ENCODE assay signal across 8 cellular contexts in the genomic region with DNA sequence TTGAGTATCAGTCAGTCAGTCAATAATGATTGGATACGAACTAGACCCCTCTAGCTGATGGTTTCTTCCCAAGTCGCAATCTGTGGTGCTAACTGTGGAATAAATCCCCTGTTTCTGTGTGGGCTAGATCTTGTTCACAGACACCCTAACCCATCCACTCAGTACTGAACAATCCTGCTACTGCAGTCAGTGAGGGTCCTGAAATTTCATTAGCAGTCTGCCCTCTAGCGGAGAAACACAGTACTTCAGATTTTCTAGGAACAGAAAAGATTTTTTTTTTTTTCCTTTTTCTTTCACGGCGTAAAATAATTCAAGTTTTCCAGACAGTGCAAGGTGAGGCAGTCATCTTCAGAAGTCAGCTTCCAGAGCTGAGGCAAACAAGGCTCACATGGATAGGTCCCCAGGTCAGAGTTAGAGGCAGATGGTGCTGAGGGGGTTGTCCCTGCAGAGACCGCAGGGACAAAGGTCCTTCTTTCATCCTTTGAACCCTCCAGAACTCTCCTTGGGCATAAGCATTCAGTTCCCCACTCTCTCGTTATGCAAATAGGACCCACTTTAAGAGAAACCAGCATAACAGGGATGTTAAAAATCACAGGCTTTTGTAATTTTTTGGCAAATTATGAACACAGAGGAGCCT.
DNase-seq lines count a peak whose midpoint lies in the region; ATAC-seq and TF ChIP-seq lines count a peak whose summit lies in the region.

No MANE protein-coding gene starts in this region.

- TF ChIP-seq POLR2A in heart left ventricle (IDR thresholded peaks at IDR 0.05) = no peak
- TF ChIP-seq POLR2A in sigmoid colon (IDR thresholded peaks at IDR 0.05) = no peak

- POLR2A ChIA-PET in activated CD4-positive, alpha-beta T cell treated with anti-CD3 and anti-CD28 coated beads, Interleukin-2, amount 10 ng/mL, durations not matched to agents 7 days and 5 days (lab: Charles Lee) = no interaction called here
- POLR2A ChIA-PET in activated B cell treated with CpG ODN at 0.5 μM for 24 hours (lab: Charles Lee) = no interaction called here

- no peaks in the 10 kb centered on the region for H3K9me3 Mint-ChIP-seq in activated CD4-positive, alpha-beta T cell treated with anti-CD3 and anti-CD28 coated beads, Interleukin-2, amount 10 ng/mL, durations not matched to agents 7 days and 5 days
- H3K9me3 Mint-ChIP-seq in activated B cell treated with CpG ODN at 0.5 μM for 24 hours = no peaks in the 10 kb centered on the region

- peaks cover 39% of the 10 kb centered on the region for H3K36me3 Mint-ChIP-seq in activated CD4-positive, alpha-beta T cell treated with anti-CD3 and anti-CD28 coated beads, Interleukin-2, amount 10 ng/mL, durations not matched to agents 7 days and 5 days (ENCODE audit: low read depth)
- peaks cover 5% of the 10 kb centered on the region for H3K36me3 Mint-ChIP-seq in activated B cell treated with CpG ODN at 0.5 μM for 24 hours (ENCODE audit: low read depth)

- ATAC-seq in activated B cell treated with CpG ODN at 0.5 μM for 24 hours (ENCODE audit: low read depth) (no peak), heart left ventricle (peak in 2 of 4 donors; percentile 55 to 56), HG02623 (IDR thresholded peaks at IDR 0.05; ENCODE audit: unreplicated experiment) (no peak)

- no peaks in the 10 kb centered on the region for H3K9me3 ChIP-seq in heart left ventricle
- H3K9me3 ChIP-seq in sigmoid colon = no peaks in the 10 kb centered on the region

- H3K4me1 Mint-ChIP-seq in activated CD4-positive, alpha-beta T cell treated with anti-CD3 and anti-CD28 coated beads, Interleukin-2, amount 10 ng/mL, durations not matched to agents 7 days and 5 days = peaks cover 25% of the 10 kb centered on the region
- H3K4me1 Mint-ChIP-seq in activated B cell treated with CpG ODN at 0.5 μM for 24 hours = peaks cover 2% of the 10 kb centered on the region

- H3K27ac Mint-ChIP-seq in activated CD4-positive, alpha-beta T cell treated with anti-CD3 and anti-CD28 coated beads, Interleukin-2, amount 10 ng/mL, durations not matched to agents 7 days and 5 days = no peak overlapping the region
- no peak overlapping the region for H3K27ac Mint-ChIP-seq in activated B cell treated with CpG ODN at 0.5 μM for 24 hours

- no peak for TF ChIP-seq EP300 in sigmoid colon (IDR thresholded peaks at IDR 0.05)

- H3K27me3 Mint-ChIP-seq in activated CD4-positive, alpha-beta T cell treated with anti-CD3 and anti-CD28 coated beads, Interleukin-2, amount 10 ng/mL, durations not matched to agents 7 days and 5 days = no peaks in the 10 kb centered on the region
- H3K27me3 Mint-ChIP-seq in activated B cell treated with CpG ODN at 0.5 μM for 24 hours = peaks cover 2% of the 10 kb centered on the region

- TF ChIP-seq CTCF in activated B cell treated with CpG ODN at 0.5 μM for 24 hours (IDR thresholded peaks at IDR 0.05) = peak; percentile 88
- TF ChIP-seq CTCF in heart left ventricle (IDR thresholded peaks at IDR 0.05) = peak; percentile 75 to 92 (median 84)
- TF ChIP-seq CTCF in sigmoid colon (IDR thresholded peaks at IDR 0.05) = peak; percentile 43 to 85 (median 70)

- H3K4me3 ChIP-seq in heart left ventricle = peak overlapping the region in 1 of 12 donors; percentile 19
- no peak overlapping the region for H3K4me3 ChIP-seq in sigmoid colon

- intact Hi-C loops in activated B cell treated with CpG ODN at 0.5 μM for 24 hours (cut with micrococcal nuclease) (loop anchor here (1.0 to 5.0 kb wide), 6 partner anchors 29 to 587 kb away; a partner anchor contains a TSS), heart left ventricle (cut with DNase I) (loop anchor here in 7 of 10 donors (1.0 to 10.0 kb wide), 7 partner anchors 29 to 570 kb away; no protein-coding TSS in a partner anchor), sigmoid colon (cut with DNase I) (loop anchor here (1.0 to 5.0 kb wide), 2 partner anchors 29 to 387 kb away; no protein-coding TSS in a partner anchor)

- CTCF ChIA-PET in activated CD4-positive, alpha-beta T cell treated with anti-CD3 and anti-CD28 coated beads, Interleukin-2, amount 10 ng/mL, durations not matched to agents 7 days and 5 days (lab: Charles Lee) = interaction anchor here (0.7 to 1.5 kb wide), 4 partner anchors 9 to 119 kb away, joined by 3 to 5 read pairs (median 4); a partner anchor contains a TSS
- CTCF ChIA-PET in activated B cell treated with CpG ODN at 0.5 μM for 24 hours (lab: Charles Lee) = interaction anchor here (0.8 to 3.5 kb wide), 9 partner anchors 9 to 789 kb away, joined by 3 to 21 read pairs (median 4); a partner anchor contains a TSS

- no peaks in the 10 kb centered on the region for H3K36me3 ChIP-seq in heart left ventricle
- H3K36me3 ChIP-seq in sigmoid colon = no peaks in the 10 kb centered on the region

- WGBS in heart left ventricle, 4 donors = 24 to 28% (median 26%) methylated on average over 7 of the region's 7 CpGs
- 38 to 43% methylated on average over 7 of the region's 7 CpGs for WGBS in sigmoid colon, 2 donors

- H3K4me1 ChIP-seq in heart left ventricle (peaks cover 0 to 6% (median 0%) of the 10 kb centered on the region in 12 donors), sigmoid colon (peaks cover 0 to 3% (median 0%) of the 10 kb centered on the region in 4 donors)

- H3K4me3 Mint-ChIP-seq in activated CD4-positive, alpha-beta T cell treated with anti-CD3 and anti-CD28 coated beads, Interleukin-2, amount 10 ng/mL, durations not matched to agents 7 days and 5 days = no peak overlapping the region
- no peak overlapping the region for H3K4me3 Mint-ChIP-seq in activated B cell treated with CpG ODN at 0.5 μM for 24 hours

- no peaks in the 10 kb centered on the region for H3K27me3 ChIP-seq in heart left ventricle
- no peaks in the 10 kb centered on the region for H3K27me3 ChIP-seq in sigmoid colon

- peak; percentile 46 for DNase-seq in activated CD4-positive, alpha-beta T cell treated with anti-CD3 and anti-CD28 coated beads, Interleukin-2, amount 10 ng/mL, durations not matched to agents 7 days and 5 days
- DNase-seq in activated CD4-positive, alpha-beta T cell treated with anti-CD3 and anti-CD28 coated beads, Interleukin-2, amount 50 U/mL, for 1 hour = no peak
- peak; percentile 19 for DNase-seq in KG1 (lab: John Stamatoyannopoulos, UW)
- DNase-seq in activated B cell treated with CpG ODN at 0.5 μM for 24 hours = no peak
- no peak for DNase-seq in heart left ventricle
- no peak for DNase-seq in sigmoid colon
- DNase-seq in UCSD-AML1 (lab: John Stamatoyannopoulos, UW; ENCODE audit: unreplicated experiment) = no peak

- no peak overlapping the region for H3K27ac ChIP-seq in heart left ventricle
- H3K27ac ChIP-seq in sigmoid colon = no peak overlapping the region

Comparison
In these comparisons a context has a peak if more than half of its experiments do, and no peak if none do; other contexts are left out.
1. DNase-seq: peak in activated CD4-positive, alpha-beta T cell treated with anti-CD3 and anti-CD28 coated beads, Interleukin-2, amount 10 ng/mL, durations not matched to agents 7 days and 5 days (single experiment) and KG1 (single experiment); none in activated CD4-positive, alpha-beta T cell treated with anti-CD3 and anti-CD28 coated beads, Interleukin-2, amount 50 U/mL, for 1 hour (single experiment), activated B cell treated with CpG ODN at 0.5 μM for 24 hours (single experiment), heart left ventricle (0 of 5), sigmoid colon (single experiment) and UCSD-AML1 (single experiment).
2. Peak in every context shown above with its lines, with median percentiles within 50 percentile points of each other: CTCF ChIP-seq.